Comparison of ENCODE assay signal across 1 cellular context in genomic region chr11:10898763-10899541, GRCh38.
A peak's percentile ranks its signal among the peaks of the same experiment; 100 is the strongest.
TF ChIP-seq lines count a peak whose summit lies in the region.

No MANE protein-coding gene starts in this region.

TF ChIP-seq in K562, 482 proteins besides CTCF, POLR2A, EP300 and RAD21 (continued from another document):
- TF ChIP-seq PRDM10 (IDR thresholded peaks at IDR 0.05; ENCODE audit: partially characterized antibody), result peak; percentile 64
- TF ChIP-seq E2F1 (CRISPR knock-in tag; IDR thresholded peaks at IDR 0.05), result 0 out of 2 replicates have a peak, but pooled peaks have one; percentile 33
- peak; percentile 92 for TF ChIP-seq ZFP91 (CRISPR knock-in tag; IDR thresholded peaks at IDR 0.05)
- TF ChIP-seq KLF6 (CRISPR knock-in tag; IDR thresholded peaks at IDR 0.05; ENCODE audit: borderline replicate concordance), result no peak
- TF ChIP-seq RB1 (IDR thresholded peaks at IDR 0.05; ENCODE audit: low read depth), result 0 out of 2 replicates have a peak, but pooled peaks have one; percentile 17
- TF ChIP-seq NR2C2 (CRISPR knock-in tag; IDR thresholded peaks at IDR 0.05), result no peak
- TF ChIP-seq NR2C2 (tag; IDR thresholded peaks at IDR 0.05), result peak; percentile 54; the same call in 1 of the 2 replicates
- peak; percentile 11; the same call in 1 of the 2 replicates for TF ChIP-seq ETS1 (conservative IDR thresholded peaks at IDR 0.05; ENCODE audit: control insufficient read depth, low read depth, low read length)
- TF ChIP-seq NR2C1 (IDR thresholded peaks at IDR 0.05), result 0 out of 2 replicates have a peak, but pooled peaks have one; percentile 13
- 0 out of 2 replicates have a peak, but pooled peaks have one; percentile 10 for TF ChIP-seq NR2C1 (tag; IDR thresholded peaks at IDR 0.05)
- TF ChIP-seq TFAP4 (CRISPR knock-in tag; IDR thresholded peaks at IDR 0.05; ENCODE audit: borderline replicate concordance), result peak; percentile 81; the same call in 1 of the 2 replicates
- TF ChIP-seq CHCHD3 (CRISPR knock-in tag; IDR thresholded peaks at IDR 0.05), result no peak
- TF ChIP-seq ZBTB40 (IDR thresholded peaks at IDR 0.05), result no peak
- no peak for TF ChIP-seq ZBTB40 (CRISPR knock-in tag; IDR thresholded peaks at IDR 0.05)
- no peak for TF ChIP-seq L3MBTL2 (IDR thresholded peaks at IDR 0.05)
- TF ChIP-seq TRIM28 (IDR thresholded peaks at IDR 0.05), result 0 out of 2 replicates have a peak, but pooled peaks have one; percentile 8
- TF ChIP-seq ZBTB11 (CRISPR knock-in tag; IDR thresholded peaks at IDR 0.05), result no peak
